16 cellular contexts compared by ENCODE assay signal in the genomic region with DNA sequence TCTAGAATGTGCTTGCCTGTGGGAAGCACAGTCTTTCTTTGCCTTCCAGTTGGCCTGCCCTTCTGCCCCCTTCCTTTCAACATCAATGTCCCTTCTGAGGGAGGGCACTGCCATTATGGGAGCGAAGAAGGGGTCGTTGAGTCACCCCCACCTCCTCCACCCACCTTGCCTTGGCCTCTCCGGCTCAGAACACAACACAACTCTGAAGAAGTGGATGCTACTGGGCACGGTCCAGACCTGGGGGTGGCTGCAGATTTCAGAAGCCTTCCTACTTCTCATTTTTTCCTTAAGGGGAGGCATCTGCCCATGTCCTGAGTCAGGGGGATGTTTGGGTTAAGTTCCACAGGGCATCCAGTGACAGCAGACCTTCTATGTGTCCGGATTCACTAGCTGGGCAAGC.
DNase-seq lines count a peak whose midpoint lies in the region; ATAC-seq and TF ChIP-seq lines count a peak whose summit lies in the region.
"Had no signal": no experiment of that assay in that cellular context is flagged by ENCODE, and none has a peak within 500 bp of the region (broad histone marks: within the 10 kb centered on the region; RNA-seq: fewer than 3 reads in every experiment).

No MANE protein-coding gene starts in this region.

- intact Hi-C loops in stomach (cut with DNase I; ENCODE audit: low total_unique reads) = no loop called here

- H3K9me3 ChIP-seq in Karpas-422 (ENCODE audit: low read length) (no peaks in the 10 kb centered on the region), stomach (no peaks in the 10 kb centered on the region)

- no peak for ATAC-seq in activated CD8-positive, alpha-beta T cell treated with anti-CD3 and anti-CD28 coated beads, Interleukin-2, amount 10 ng/mL, durations not matched to agents 7 days and 5 days
- ATAC-seq in HG03378 (IDR thresholded peaks at IDR 0.05; ENCODE audit: unreplicated experiment) = no peak
- ATAC-seq: Panc1 had no signal

- no peak overlapping the region for H3K4me2 ChIP-seq in Karpas-422 (ENCODE audit: low read depth, low read length, poor library complexity, severe bottlenecking)

- peaks cover 0 to 3% (median 2%) of the 10 kb centered on the region in 3 donors for H3K27me3 Mint-ChIP-seq in immature natural killer cell (ENCODE audit: low read depth in 3 of 3)
- peaks cover 2% of the 10 kb centered on the region for H3K27me3 Mint-ChIP-seq in activated CD8-positive, alpha-beta T cell treated with anti-CD3 and anti-CD28 coated beads, Interleukin-2, amount 10 ng/mL, durations not matched to agents 7 days and 5 days (ENCODE audit: low read depth)

- POLR2A ChIA-PET in activated CD8-positive, alpha-beta T cell treated with anti-CD3 and anti-CD28 coated beads, Interleukin-2, amount 10 ng/mL, durations not matched to agents 7 days and 5 days (lab: Charles Lee) = no interaction called here

- DNase-seq in activated CD8-positive, alpha-beta memory T cell treated with anti-CD3 and anti-CD28 coated beads, Interleukin-2, amount 50 U/mL, for 48 hours = peak; percentile 0
- DNase-seq in activated CD8-positive, alpha-beta memory T cell treated with anti-CD3 and anti-CD28 coated beads, Interleukin-2, amount 50 U/mL, for 4 hours = no peak
- DNase-seq in Karpas-422 (no peak), immature natural killer cell (no peak), stomach (no peak), amygdala (lab: John Stamatoyannopoulos, UW) (no peak)
- DNase-seq in activated CD8-positive, alpha-beta T cell treated with anti-CD3 and anti-CD28 coated beads, Interleukin-2, amount 10 ng/mL, durations not matched to agents 7 days and 5 days = no peak
- DNase-seq: DMS153, H7, MM.1S, NCI-H187 treated with DMSO at 0.1 percent for 48 hours, NCI-H2171 treated with DMSO at 0.1 percent for 48 hours, NCI-H510A had no signal

- H3K27ac ChIP-seq in Karpas-422 (ENCODE audit: low read length) (peak overlapping the region; percentile 38; the same call in 1 of the 2 replicates), stomach (peak overlapping the region in 4 of 5 donors; percentile 56 to 87 (median 64))
- H3K27ac ChIP-seq: 22Rv1 had no signal

- peaks cover 6% of the 10 kb centered on the region; the same call in 1 of the 2 replicates for H4K20me1 ChIP-seq in Karpas-422 (ENCODE audit: insufficient read depth, low read depth, low read length)

- H3K27ac Mint-ChIP-seq in immature natural killer cell = peak overlapping the region; percentile 72 to 91 (median 79)
- no peak overlapping the region for H3K27ac Mint-ChIP-seq in activated CD8-positive, alpha-beta T cell treated with anti-CD3 and anti-CD28 coated beads, Interleukin-2, amount 10 ng/mL, durations not matched to agents 7 days and 5 days

- CTCF ChIA-PET in activated CD8-positive, alpha-beta T cell treated with anti-CD3 and anti-CD28 coated beads, Interleukin-2, amount 10 ng/mL, durations not matched to agents 7 days and 5 days (lab: Charles Lee) = interaction anchor here (1.5 kb wide), 1 partner anchor 159 kb away, joined by 4 read pairs; a partner anchor contains a TSS

- WGBS in stomach, 5 donors = 73 to 76% (median 75%) methylated on average over 5 of the region's 5 CpGs

- peaks cover 7 to 24% (median 13%) of the 10 kb centered on the region in 3 donors for H3K36me3 Mint-ChIP-seq in immature natural killer cell
- H3K36me3 Mint-ChIP-seq in activated CD8-positive, alpha-beta T cell treated with anti-CD3 and anti-CD28 coated beads, Interleukin-2, amount 10 ng/mL, durations not matched to agents 7 days and 5 days (ENCODE audit: low read depth) = peaks cover 4% of the 10 kb centered on the region

- no peak overlapping the region for H3K9ac ChIP-seq in Karpas-422 (ENCODE audit: low read length)

- peaks cover 6% of the 10 kb centered on the region; the same call in 1 of the 2 replicates for H3K36me3 ChIP-seq in Karpas-422 (ENCODE audit: insufficient read depth, low read length)
- no peaks in the 10 kb centered on the region for H3K36me3 ChIP-seq in stomach

- H3K27me3 ChIP-seq in Karpas-422 (ENCODE audit: low read length) (no peaks in the 10 kb centered on the region), stomach (no peaks in the 10 kb centered on the region)

- TF ChIP-seq CTCF in stomach (IDR thresholded peaks at IDR 0.05) = no peak

- no peak overlapping the region for H3K4me3 Mint-ChIP-seq in immature natural killer cell
- H3K4me3 Mint-ChIP-seq in activated CD8-positive, alpha-beta T cell treated with anti-CD3 and anti-CD28 coated beads, Interleukin-2, amount 10 ng/mL, durations not matched to agents 7 days and 5 days = no peak overlapping the region

- no peaks in the 10 kb centered on the region for H3K9me3 Mint-ChIP-seq in immature natural killer cell
- H3K9me3 Mint-ChIP-seq in activated CD8-positive, alpha-beta T cell treated with anti-CD3 and anti-CD28 coated beads, Interleukin-2, amount 10 ng/mL, durations not matched to agents 7 days and 5 days (ENCODE audit: insufficient read depth) = no peaks in the 10 kb centered on the region

- H3K4me1 Mint-ChIP-seq in immature natural killer cell = peaks cover 92 to 98% of the 10 kb centered on the region in 2 donors
- H3K4me1 Mint-ChIP-seq in activated CD8-positive, alpha-beta T cell treated with anti-CD3 and anti-CD28 coated beads, Interleukin-2, amount 10 ng/mL, durations not matched to agents 7 days and 5 days (ENCODE audit: low read depth) = peaks cover 16% of the 10 kb centered on the region

- H2AFZ ChIP-seq in Karpas-422 (ENCODE audit: low read length) = no peak overlapping the region

- H3K4me1 ChIP-seq in Karpas-422 (ENCODE audit: low read length) (peaks cover 31% of the 10 kb centered on the region), stomach (peaks cover 14 to 77% (median 58%) of the 10 kb centered on the region in 4 donors)

- H3K9me2 ChIP-seq in Karpas-422 (replicated peaks; ENCODE audit: insufficient read depth, low read length) = no peaks in the 10 kb centered on the region

- TF ChIP-seq EP300 in stomach (IDR thresholded peaks at IDR 0.05) = no peak

- H3K4me3 ChIP-seq in Karpas-422 (ENCODE audit: low read length) (no peak overlapping the region), stomach (no peak overlapping the region)

- no peak for TF ChIP-seq POLR2A in stomach (IDR thresholded peaks at IDR 0.05)

- H3K79me2 ChIP-seq in Karpas-422 (ENCODE audit: low read length) = peaks cover 90% of the 10 kb centered on the region
